ENCODE assay signal across 13 cellular contexts in the genomic region with DNA sequence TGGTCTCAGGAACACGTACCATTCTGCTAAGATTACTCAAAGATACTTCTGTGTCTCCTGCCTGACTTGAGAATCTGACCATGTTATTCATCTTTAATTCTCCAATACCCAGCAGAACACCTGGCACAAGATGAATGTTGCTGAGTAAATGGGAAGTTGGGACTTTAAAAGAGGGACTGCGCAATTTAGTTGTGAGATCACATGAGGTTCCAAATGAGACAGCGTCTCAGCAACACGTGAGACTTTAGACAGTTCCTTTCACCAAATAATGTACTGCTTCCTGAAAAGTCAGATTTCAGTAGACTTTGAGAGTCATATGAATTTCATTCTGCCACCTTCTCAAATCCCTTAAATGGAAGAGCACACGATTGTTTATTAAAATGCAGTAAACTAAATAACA.
"Had no signal": no experiment of that assay in that cellular context is flagged by ENCODE, and none has a peak within 500 bp of the region (broad histone marks: within the 10 kb centered on the region; RNA-seq: fewer than 3 reads in every experiment).

No MANE protein-coding gene starts in this region.

- ATAC-seq: activated CD8-positive, alpha-beta memory T cell treated with anti-CD3 and anti-CD28 coated beads, Interleukin-2, amount 10 ng/mL, durations not matched to agents 7 days and 5 days; foreskin keratinocyte; left lobe of liver; pancreas had no signal

- H3K9me3 Mint-ChIP-seq: memory B cell had no signal

- H3K27ac Mint-ChIP-seq: activated CD8-positive, alpha-beta memory T cell treated with anti-CD3 and anti-CD28 coated beads, Interleukin-2, amount 10 ng/mL, durations not matched to agents 7 days and 5 days; activated naive CD8-positive, alpha-beta T cell; activated T-cell treated with anti-CD3 and anti-CD28 coated beads, Interleukin-2, amount 50 U/mL, for 24 hours; memory B cell had no signal

- H3K4me3 ChIP-seq: breast epithelium, dorsolateral prefrontal cortex, pancreas, tibial nerve had no signal

- H3K4me1 ChIP-seq: breast epithelium, pancreas had no signal

- DNase-seq: activated CD8-positive, alpha-beta memory T cell treated with anti-CD3 and anti-CD28 coated beads, Interleukin-2, amount 10 ng/mL, durations not matched to agents 7 days and 5 days; activated effector memory CD4-positive, alpha-beta T cell treated with Interleukin-2 at 50 U/mL for 16 hours; activated T-cell treated with anti-CD3 and anti-CD28 coated beads, Interleukin-2, amount 50 U/mL, for 24 hours; anterior cingulate cortex; dorsolateral prefrontal cortex; foreskin keratinocyte; islet precursor cell; pancreas had no signal

- H3K36me3 ChIP-seq: breast epithelium, pancreas, tibial nerve had no signal

- H3K4me3 Mint-ChIP-seq: activated CD8-positive, alpha-beta memory T cell treated with anti-CD3 and anti-CD28 coated beads, Interleukin-2, amount 10 ng/mL, durations not matched to agents 7 days and 5 days; activated naive CD8-positive, alpha-beta T cell; activated T-cell treated with anti-CD3 and anti-CD28 coated beads, Interleukin-2, amount 50 U/mL, for 24 hours; memory B cell had no signal

- H3K27me3 Mint-ChIP-seq: activated CD8-positive, alpha-beta memory T cell treated with anti-CD3 and anti-CD28 coated beads, Interleukin-2, amount 10 ng/mL, durations not matched to agents 7 days and 5 days; activated naive CD8-positive, alpha-beta T cell; activated T-cell treated with anti-CD3 and anti-CD28 coated beads, Interleukin-2, amount 50 U/mL, for 24 hours; memory B cell had no signal

- H3K27me3 ChIP-seq: breast epithelium, dorsolateral prefrontal cortex, foreskin keratinocyte, pancreas, tibial nerve had no signal

- H3K27ac ChIP-seq: foreskin keratinocyte, pancreas had no signal

- H3K4me1 Mint-ChIP-seq: activated CD8-positive, alpha-beta memory T cell treated with anti-CD3 and anti-CD28 coated beads, Interleukin-2, amount 10 ng/mL, durations not matched to agents 7 days and 5 days; memory B cell had no signal

- H3K9me3 ChIP-seq: breast epithelium, pancreas, tibial nerve had no signal
